ENCODE assay signal across 1 cellular context in genomic region chr2:168118733-168119518, GRCh38.
TF ChIP-seq lines count a peak whose summit lies in the region.

No MANE protein-coding gene starts in this region.

TF ChIP-seq in HCT116, 20 proteins besides CTCF, POLR2A, EP300 and RAD21 (continued from another document):
- TF ChIP-seq FOSL1 (IDR thresholded peaks at IDR 0.05; ENCODE audit: low read depth) (no peak), ZBTB33 (IDR thresholded peaks at IDR 0.05; ENCODE audit: extremely low read depth, insufficient replicate concordance, low read length) (no peak), CBX3 (IDR thresholded peaks at IDR 0.05; ENCODE audit: low read depth) (no peak), REST (IDR thresholded peaks at IDR 0.05; ENCODE audit: low read depth) (no peak), JUND (IDR thresholded peaks at IDR 0.05) (no peak), EZH2 (IDR thresholded peaks at IDR 0.05) (no peak), SP1 (IDR thresholded peaks at IDR 0.05; ENCODE audit: low read depth) (no peak)
